ENCODE assay signal across 14 cellular contexts in the genomic region with DNA sequence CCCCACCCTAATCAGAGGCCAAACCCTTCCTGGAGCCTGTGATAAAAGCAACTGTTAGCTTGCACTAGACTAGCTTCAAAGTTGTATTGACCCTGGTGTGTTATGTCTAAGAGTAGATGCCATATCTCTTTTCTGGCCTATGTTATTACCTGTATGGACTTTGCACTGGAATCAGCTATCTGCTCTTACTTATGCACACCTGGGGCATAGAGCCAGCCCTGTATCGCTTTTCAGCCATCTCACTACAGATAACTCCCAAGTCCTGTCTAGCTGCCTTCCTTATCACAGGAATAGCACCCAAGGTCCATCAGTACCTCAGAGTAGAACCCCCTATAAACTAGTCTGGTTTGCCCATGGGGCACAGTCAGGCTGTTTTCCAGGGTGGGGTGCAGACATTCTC. TPM values are rescaled to one million over a fixed set of nuclear protein-coding genes. Genes with fewer than 3 reads are reported as not detected.
"Had no signal": no experiment of that assay in that cellular context is flagged by ENCODE, and none has a peak within 500 bp of the region (broad histone marks: within the 10 kb centered on the region; RNA-seq: fewer than 3 reads in every experiment).

No MANE protein-coding gene starts in this region.

- H3K9me3 Mint-ChIP-seq: activated naive CD8-positive, alpha-beta T cell treated with anti-CD3 and anti-CD28 coated beads, Interleukin-2, amount 10 ng/mL, durations not matched to agents 7 days and 5 days; activated T-helper 1 cell treated with anti-CD3 and anti-CD28 coated beads, Interleukin-12 subunit alpha, Interleukin-12 subunit beta, Interleukin-2, Interleukin-4 antibody, amounts not matched to agents 30 ng/mL and 10 ng/mL and 1 ng/mL, durations not matched to agents 14 hours and 24 hours and 36 hours; endodermal cell; neural progenitor cell had no signal

- H3K27ac Mint-ChIP-seq: activated naive CD8-positive, alpha-beta T cell treated with anti-CD3 and anti-CD28 coated beads, Interleukin-2, amount 10 ng/mL, durations not matched to agents 7 days and 5 days; activated T-helper 1 cell treated with anti-CD3 and anti-CD28 coated beads, Interleukin-12 subunit alpha, Interleukin-12 subunit beta, Interleukin-2, Interleukin-4 antibody, amounts not matched to agents 30 ng/mL and 10 ng/mL and 1 ng/mL, durations not matched to agents 14 hours and 24 hours and 36 hours; endodermal cell; neural progenitor cell had no signal

- ATAC-seq: activated CD4-positive, CD25-positive, alpha-beta regulatory T cell treated with anti-CD3 and anti-CD28 coated beads, Interleukin-2, amount 50 U/mL, for 24 hours; gastroesophageal sphincter had no signal

- H3K4me3 Mint-ChIP-seq: activated naive CD8-positive, alpha-beta T cell treated with anti-CD3 and anti-CD28 coated beads, Interleukin-2, amount 10 ng/mL, durations not matched to agents 7 days and 5 days; activated T-helper 1 cell treated with anti-CD3 and anti-CD28 coated beads, Interleukin-12 subunit alpha, Interleukin-12 subunit beta, Interleukin-2, Interleukin-4 antibody, amounts not matched to agents 30 ng/mL and 10 ng/mL and 1 ng/mL, durations not matched to agents 14 hours and 24 hours and 36 hours; endodermal cell; neural progenitor cell had no signal

- H3K4me3 ChIP-seq: breast epithelium, dorsolateral prefrontal cortex, gastroesophageal sphincter, left ventricle myocardium inferior, neural progenitor cell, SJCRH30 had no signal

- H3K27me3 ChIP-seq: breast epithelium, dorsolateral prefrontal cortex, neural progenitor cell, SJCRH30 had no signal

- H3K36me3 ChIP-seq: breast epithelium, gastroesophageal sphincter, left ventricle myocardium inferior, neural progenitor cell, SJCRH30 had no signal

- H3K27ac ChIP-seq: breast epithelium, gastroesophageal sphincter, left ventricle myocardium inferior, neural progenitor cell, SJCRH30 had no signal

- H3K36me3 Mint-ChIP-seq: activated naive CD8-positive, alpha-beta T cell treated with anti-CD3 and anti-CD28 coated beads, Interleukin-2, amount 10 ng/mL, durations not matched to agents 7 days and 5 days; neural progenitor cell had no signal

- H3K9me3 ChIP-seq: breast epithelium, gastroesophageal sphincter, left ventricle myocardium inferior, SJCRH30 had no signal

- H3K4me1 ChIP-seq: breast epithelium, gastroesophageal sphincter, SJCRH30 had no signal

- DNase-seq: activated CD4-positive, alpha-beta T cell treated with anti-CD3 and anti-CD28 coated beads, Interleukin-2, amount 50 U/mL, for 1 hour; activated naive CD8-positive, alpha-beta T cell treated with anti-CD3 and anti-CD28 coated beads, Interleukin-2, amount 10 ng/mL, durations not matched to agents 7 days and 5 days; dorsolateral prefrontal cortex; endodermal cell; left ventricle myocardium inferior; retina; SJCRH30; stimulated activated naive CD4-positive, alpha-beta T cell; trophoblast cell had no signal

RNA-seq across cellular contexts. Expression of a gene that starts 58.2 kb away (rescaled TPM):
- total RNA-seq: activated T-helper 1 cell treated with anti-CD3 and anti-CD28 coated beads, Interleukin-12 subunit alpha, Interleukin-12 subunit beta, Interleukin-2, Interleukin-4 antibody, amounts not matched to agents 30 ng/mL and 10 ng/mL and 1 ng/mL, durations not matched to agents 14 hours and 24 hours and 36 hours had no signal
